ENCODE assay signal across 23 cellular contexts in the genomic region with DNA sequence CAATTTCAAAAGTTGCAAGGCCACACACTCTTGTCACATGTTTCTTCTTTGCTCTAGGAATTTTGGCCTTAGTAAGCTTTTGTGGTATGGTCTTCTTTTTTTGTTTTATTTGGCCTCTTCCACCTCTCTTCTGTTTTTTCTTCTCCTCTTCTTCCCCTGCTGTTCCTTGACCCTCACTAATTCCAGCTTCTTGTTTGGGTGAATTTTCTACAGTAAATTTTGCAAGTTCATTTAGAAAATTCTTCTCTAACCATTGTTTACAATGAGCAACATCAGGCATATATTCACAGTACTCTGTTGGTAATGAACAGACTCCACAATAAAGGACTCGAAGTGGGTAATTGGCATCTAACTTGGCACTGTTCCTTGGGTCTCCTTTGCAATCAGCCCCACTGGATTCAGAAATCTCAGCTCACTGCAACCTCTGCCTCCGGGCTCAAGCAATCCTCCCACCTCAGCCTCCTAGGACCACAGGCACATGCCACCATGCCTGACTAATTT. TPM values are rescaled to one million over a fixed set of nuclear protein-coding genes. Genes with fewer than 3 reads are reported as not detected.
DNase-seq lines count a peak whose midpoint lies in the region; ATAC-seq and TF ChIP-seq lines count a peak whose summit lies in the region.
"Had no signal": no experiment of that assay in that cellular context is flagged by ENCODE, and none has a peak within 500 bp of the region (broad histone marks: within the 10 kb centered on the region; RNA-seq: fewer than 3 reads in every experiment).

No MANE protein-coding gene starts in this region.

- H3K9me3 ChIP-seq in T-helper 17 cell (ENCODE audit: control insufficient read depth, low read length, poor library complexity, severe bottlenecking) (no peaks in the 10 kb centered on the region), SK-N-SH (no peaks in the 10 kb centered on the region)
- H3K9me3 ChIP-seq: BLaER1, Peyer's patch, SJCRH30 had no signal

- no peaks in the 10 kb centered on the region for H3K27me3 ChIP-seq in SK-N-SH (ENCODE audit: insufficient read depth)
- H3K27me3 ChIP-seq: BLaER1, Peyer's patch, SJCRH30 had no signal

- H3K4me3 ChIP-seq in SK-N-SH (ENCODE audit: low read depth in 2 of 2, low read length in 1 of 2) = no peak overlapping the region
- H3K4me3 ChIP-seq: BLaER1, GM23248, Peyer's patch, SJCRH30 had no signal

- H3K27ac Mint-ChIP-seq in T-helper 17 cell (peak overlapping the region; percentile 79), progenitor cell of endocrine pancreas (peak overlapping the region; percentile 59)
- H3K27ac Mint-ChIP-seq in dendritic cell treated with granulocyte-macrophage colony-stimulating factor and Interleukin-4, amounts not matched to agents 40 ng/mL and 50 ng/mL, for 4 days = peak overlapping the region; percentile 81
- peak overlapping the region in 1 of 10 donors; percentile 14 for H3K27ac Mint-ChIP-seq in naive thymus-derived CD8-positive, alpha-beta T cell
- H3K27ac Mint-ChIP-seq: CD4-positive, alpha-beta T cell had no signal

- H3K4me1 ChIP-seq in SK-N-SH (ENCODE audit: control insufficient read depth in 1 of 2, insufficient read depth in 2 of 2, low read depth in 1 of 2, low read length in 1 of 2) = peaks cover 0 to 5% of the 10 kb centered on the region in 2 experiments; a peak in 1 of 4 replicates
- H3K4me1 ChIP-seq: Peyer's patch had no signal

- CTCF ChIA-PET in SK-N-SH (lab: Yijun Ruan, JAX) = interaction anchor here (0.8 to 1.8 kb wide), 3 partner anchors 9 to 67 kb away, joined by 3 to 5 read pairs (median 4); no protein-coding TSS in a partner anchor

- no peak overlapping the region for H2AFZ ChIP-seq in SK-N-SH (ENCODE audit: low read depth)
- H2AFZ ChIP-seq: GM23248 had no signal

- no peaks in the 10 kb centered on the region for H3K9me2 ChIP-seq in SK-N-SH

- H3K27me3 Mint-ChIP-seq in T-helper 17 cell = peaks cover 17% of the 10 kb centered on the region
- no peaks in the 10 kb centered on the region for H3K27me3 Mint-ChIP-seq in dendritic cell treated with granulocyte-macrophage colony-stimulating factor and Interleukin-4, amounts not matched to agents 40 ng/mL and 50 ng/mL, for 4 days
- no peaks in the 10 kb centered on the region for H3K27me3 Mint-ChIP-seq in progenitor cell of endocrine pancreas
- H3K27me3 Mint-ChIP-seq in naive thymus-derived CD8-positive, alpha-beta T cell = no peaks in the 10 kb centered on the region
- H3K27me3 Mint-ChIP-seq: CD4-positive, alpha-beta T cell had no signal

- no peak overlapping the region for H3K27ac ChIP-seq in SK-N-SH (ENCODE audit: low read depth in 2 of 2, low read length in 1 of 2)
- H3K27ac ChIP-seq: BLaER1, GM23248, KMS-11, Peyer's patch, SJCRH30 had no signal

- TF ChIP-seq CTCF in progenitor cell of endocrine pancreas (IDR thresholded peaks at IDR 0.05; ENCODE audit: unreplicated experiment) (no peak), SK-N-SH (IDR thresholded peaks at IDR 0.05) (no peak)

- peaks cover 2% of the 10 kb centered on the region for H3F3A ChIP-seq in SK-N-SH (replicated peaks; ENCODE audit: insufficient read depth)

- H3K9ac ChIP-seq in SK-N-SH = no peak overlapping the region
- H3K9ac ChIP-seq: BLaER1, GM23248, KMS-11 had no signal

- H3K79me2 ChIP-seq in SK-N-SH (ENCODE audit: insufficient read depth) = no peaks in the 10 kb centered on the region

- POLR2A ChIA-PET in SK-N-SH (lab: Yijun Ruan, JAX) = no interaction called here
- POLR2A ChIA-PET in naive thymus-derived CD8-positive, alpha-beta T cell (lab: Charles Lee) = no interaction called here

- no peak for ATAC-seq in T-helper 17 cell
- no peak for ATAC-seq in naive thymus-derived CD8-positive, alpha-beta T cell

- TF ChIP-seq EP300 in SK-N-SH (IDR thresholded peaks at IDR 0.05; ENCODE audit: borderline replicate concordance in 1 of 2, low read depth in 1 of 2, low read length in 1 of 2) = no peak

- no peak for TF ChIP-seq RAD21 in SK-N-SH (IDR thresholded peaks at IDR 0.05; ENCODE audit: low read length)

- intact Hi-C loops in dendritic cell treated with granulocyte-macrophage colony-stimulating factor and Interleukin-4, amounts not matched to agents 40 ng/mL and 50 ng/mL, for 4 days (cut with micrococcal nuclease) = loop anchor here (5.0 kb wide), 1 partner anchor 44 kb away; no protein-coding TSS in a partner anchor

- DNase-seq in EH (ENCODE audit: low read depth) (peak; percentile 45), T-helper 17 cell (no peak), progenitor cell of endocrine pancreas (ENCODE audit: low spot score, unreplicated experiment) (no peak), SK-N-SH (no peak), SIG-M5 (lab: John Stamatoyannopoulos, UW) (no peak)
- DNase-seq in naive thymus-derived CD8-positive, alpha-beta T cell = no peak
- DNase-seq: CD4-positive, alpha-beta T cell; COR-L47; DMS79; GM23248; HCEC 1CT; NCI-H1105 treated with DMSO at 0.1 percent for 48 hours; NCI-H2029 treated with DMSO at 0.1 percent for 48 hours; NCI-H226; NCI-H510A treated with DMSO at 0.1 percent for 48 hours; NCI-H748 treated with DMSO at 0.1 percent for 48 hours; Peyer's patch; SJCRH30 had no signal

- H3K4me1 Mint-ChIP-seq in T-helper 17 cell = peaks cover 7% of the 10 kb centered on the region
- H3K4me1 Mint-ChIP-seq in dendritic cell treated with granulocyte-macrophage colony-stimulating factor and Interleukin-4, amounts not matched to agents 40 ng/mL and 50 ng/mL, for 4 days (ENCODE audit: low read depth) = peaks cover 63% of the 10 kb centered on the region
- peaks cover 7% of the 10 kb centered on the region for H3K4me1 Mint-ChIP-seq in progenitor cell of endocrine pancreas (ENCODE audit: low read depth)
- peaks cover 8 to 23% (median 18%) of the 10 kb centered on the region in 4 donors for H3K4me1 Mint-ChIP-seq in naive thymus-derived CD8-positive, alpha-beta T cell

- WGBS in SK-N-SH (ENCODE audit: low lambda C conversion rate) = 79% methylated on average over 2 of the region's 2 CpGs

- H4K20me1 ChIP-seq in SK-N-SH (ENCODE audit: insufficient read depth) = no peaks in the 10 kb centered on the region
- H4K20me1 ChIP-seq: BLaER1 had no signal

- H3K36me3 Mint-ChIP-seq in T-helper 17 cell (ENCODE audit: low read depth) (peaks cover 2% of the 10 kb centered on the region), progenitor cell of endocrine pancreas (ENCODE audit: insufficient read depth) (no peaks in the 10 kb centered on the region)
- H3K36me3 Mint-ChIP-seq in dendritic cell treated with granulocyte-macrophage colony-stimulating factor and Interleukin-4, amounts not matched to agents 40 ng/mL and 50 ng/mL, for 4 days (ENCODE audit: low read depth) = no peaks in the 10 kb centered on the region
- H3K36me3 Mint-ChIP-seq in naive thymus-derived CD8-positive, alpha-beta T cell = no peaks in the 10 kb centered on the region

- no peaks in the 10 kb centered on the region for H3K9me3 Mint-ChIP-seq in dendritic cell treated with granulocyte-macrophage colony-stimulating factor and Interleukin-4, amounts not matched to agents 40 ng/mL and 50 ng/mL, for 4 days
- no peaks in the 10 kb centered on the region for H3K9me3 Mint-ChIP-seq in progenitor cell of endocrine pancreas (ENCODE audit: low read depth)
- no peaks in the 10 kb centered on the region for H3K9me3 Mint-ChIP-seq in naive thymus-derived CD8-positive, alpha-beta T cell
- H3K9me3 Mint-ChIP-seq: CD4-positive, alpha-beta T cell had no signal

- H3K4me2 ChIP-seq in SK-N-SH = no peak overlapping the region
- H3K4me2 ChIP-seq: BLaER1, KMS-11 had no signal

- H3K4me3 Mint-ChIP-seq in T-helper 17 cell (no peak overlapping the region), progenitor cell of endocrine pancreas (ENCODE audit: low read depth) (no peak overlapping the region)
- no peak overlapping the region for H3K4me3 Mint-ChIP-seq in dendritic cell treated with granulocyte-macrophage colony-stimulating factor and Interleukin-4, amounts not matched to agents 40 ng/mL and 50 ng/mL, for 4 days
- H3K4me3 Mint-ChIP-seq in naive thymus-derived CD8-positive, alpha-beta T cell = no peak overlapping the region
- H3K4me3 Mint-ChIP-seq: CD4-positive, alpha-beta T cell had no signal

- H3K36me3 ChIP-seq in SK-N-SH (replicated peaks in 1 of 2; ENCODE audit: control insufficient read depth in 1 of 2, insufficient read depth in 2 of 2, low read length in 1 of 2) = no peaks in the 10 kb centered on the region
- H3K36me3 ChIP-seq: BLaER1, Peyer's patch, SJCRH30 had no signal

TF ChIP-seq in SK-N-SH, 30 proteins besides CTCF, POLR2A, EP300 and RAD21 (continues in another document):
- TF ChIP-seq, protein P1, sequence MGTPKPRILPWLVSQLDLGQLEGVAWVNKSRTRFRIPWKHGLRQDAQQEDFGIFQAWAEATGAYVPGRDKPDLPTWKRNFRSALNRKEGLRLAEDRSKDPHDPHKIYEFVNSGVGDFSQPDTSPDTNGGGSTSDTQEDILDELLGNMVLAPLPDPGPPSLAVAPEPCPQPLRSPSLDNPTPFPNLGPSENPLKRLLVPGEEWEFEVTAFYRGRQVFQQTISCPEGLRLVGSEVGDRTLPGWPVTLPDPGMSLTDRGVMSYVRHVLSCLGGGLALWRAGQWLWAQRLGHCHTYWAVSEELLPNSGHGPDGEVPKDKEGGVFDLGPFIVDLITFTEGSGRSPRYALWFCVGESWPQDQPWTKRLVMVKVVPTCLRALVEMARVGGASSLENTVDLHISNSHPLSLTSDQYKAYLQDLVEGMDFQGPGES (IDR thresholded peaks at IDR 0.05; ENCODE audit: low read depth, low read length) = no peak

RNA-seq across cellular contexts. Expression of a gene that starts 5.0 kb away (rescaled TPM):
- total RNA-seq in T-helper 17 cell (not detected), progenitor cell of endocrine pancreas (not detected in 2 replicates)
- 0.15 TPM in 1 of 2 replicates, not detected in the other for polyA plus RNA-seq in SK-N-SH (2012; rRNA removed)
- not detected in 2 replicates for polyA plus RNA-seq in SK-N-SH (2012; cell fraction: cytosol; rRNA removed)
- polyA plus RNA-seq in SK-N-SH (2012; cell fraction: nucleus; rRNA removed) = not detected in 2 replicates
- total RNA-seq in naive thymus-derived CD8-positive, alpha-beta T cell = not detected
- not detected for polyA plus RNA-seq in naive thymus-derived CD8-positive, alpha-beta T cell
- total RNA-seq: A673; CD4-positive, alpha-beta T cell; GM23248; HT1080; Peyer's patch; SJCRH30 had no signal
- polyA plus RNA-seq: GM23248 had no signal

RNA-seq across cellular contexts. Expression of a gene that starts 57.0 kb away (rescaled TPM):
- total RNA-seq in T-helper 17 cell = 10 to 100 TPM; 15.9 to 16.6 TPM
- total RNA-seq in progenitor cell of endocrine pancreas = 328 and 329 TPM in 2 replicates
- polyA plus RNA-seq in SK-N-SH (2012; rRNA removed) = 196 and 215 TPM in 2 replicates
- polyA plus RNA-seq in SK-N-SH (2012; cell fraction: cytosol; rRNA removed) = 105 and 162 TPM in 2 replicates
- 132 and 204 TPM in 2 replicates for polyA plus RNA-seq in SK-N-SH (2012; cell fraction: nucleus; rRNA removed)
- total RNA-seq in naive thymus-derived CD8-positive, alpha-beta T cell = 10 to 100 TPM; 26.8 to 27.2 TPM
- 10 to 100 TPM; 30.5 to 40.8 (median 37.4) TPM for polyA plus RNA-seq in naive thymus-derived CD8-positive, alpha-beta T cell

Comparison
In these comparisons a context has a peak if more than half of its experiments do, and no peak if none do; other contexts are left out.
1. RNA of a gene that starts 57.0 kb away (total RNA-seq): 328 to 329 TPM in progenitor cell of endocrine pancreas; 26.8 to 27.2 TPM in naive thymus-derived CD8-positive, alpha-beta T cell and 15.9 to 16.6 TPM in T-helper 17 cell; every median in the first group is over 10 times any median in the second.